In genomic region chr1:24323281-24323680, GRCh38 we compare ENCODE assay signal across 23 cellular contexts. TPM values are rescaled to one million over a fixed set of nuclear protein-coding genes. Genes with fewer than 3 reads are reported as not detected.
DNase-seq lines count a peak whose midpoint lies in the region; ATAC-seq, FAIRE-seq and TF ChIP-seq lines count a peak whose summit lies in the region.
"Had no signal": no experiment of that assay in that cellular context is flagged by ENCODE, and none has a peak within 500 bp of the region (broad histone marks: within the 10 kb centered on the region; RNA-seq: fewer than 3 reads in every experiment).

No MANE protein-coding gene starts in this region.

- H3K9me1 ChIP-seq in K562 (ENCODE audit: control insufficient read depth, insufficient read depth, low read length): no peaks in the 10 kb centered on the region

- DNase-seq in A549 (ENCODE audit: low read depth in 1 of 2, low spot score in 1 of 2) (no peak), LoVo (ENCODE audit: low spot score) (peak; percentile 18), K562 (ENCODE audit: extremely low read depth in 1 of 4, low spot score in 3 of 4) (no peak), left lobe of liver (ENCODE audit: low spot score) (no peak), heart right ventricle (no peak)
- DNase-seq in stimulated activated CD4-positive, alpha-beta T cell treated with anti-CD3 and anti-CD28 coated beads, Interleukin-15, amount 100 ng/mL, for 24 hours: no peak
- DNase-seq in stimulated activated CD4-positive, alpha-beta T cell treated with anti-CD3 and anti-CD28 coated beads, Interleukin-1b, Interleukin-23, amount 100 ng/mL, for 48 hours: no peak
- no peak for DNase-seq in activated CD4-positive, alpha-beta T cell treated with anti-CD3 and anti-CD28 coated beads for 4 hours
- DNase-seq: activated CD4-positive, alpha-beta T cell treated with anti-CD3 and anti-CD28 coated beads for 48 hours; activated gamma-delta T cell treated with Interleukin-2 at 50 U/mL for 16 hours; CD4-positive, CD25-positive, alpha-beta regulatory T cell; effector memory CD4-positive, alpha-beta T cell; MG63; NCI-H1694; NCI-H446; OCI-M1; T-helper 9 cell had no signal

- no TSS peak for BruUV-seq in K562 (replicated peaks; lab: Mats Ljungman, UMichigan)

- TF ChIP-seq EP300 in A549 (IDR thresholded peaks at IDR 0.05) (no peak), K562 (IDR thresholded peaks at IDR 0.05; ENCODE audit: low read length) (no peak)

- no peak overlapping the region for H2AFZ ChIP-seq in K562 (ENCODE audit: low read depth, low read length)

- intact Hi-C loops in K562 (cut with micrococcal nuclease) (no loop called here), heart right ventricle (cut with DNase I) (no loop called here)

- ATAC-seq in A549 (no peak), K562 (no peak), left lobe of liver (peak; percentile 11), heart right ventricle (no peak)
- ATAC-seq: stimulated activated effector memory CD8-positive, alpha-beta T cell treated with anti-CD3 and anti-CD28 coated beads, Interleukin-12 subunit alpha, Interleukin-12 subunit beta, amount 100 ng/mL, for 72 hours had no signal

- CTCF ChIA-PET in A549 (lab: Yijun Ruan, JAX) (interaction anchor here (1.8 kb wide), 1 partner anchor 121 kb away, joined by 5 read pairs; no protein-coding TSS in a partner anchor), K562 (lab: Yijun Ruan, JAX; ENCODE audit: low intra/inter-chr PET ratio) (no interaction called here)

- 93% methylated on average over 2 of the region's 2 CpGs for whole genome bisulfite sequencing in A549 (ENCODE audit: missing lambda C conversion rate)
- WGBS in K562 (ENCODE audit: insufficient coverage, low coverage, missing lambda C conversion rate): 0% methylated on average over 2 of the region's 2 CpGs
- whole genome bisulfite sequencing in heart right ventricle, 2 donors: 96 to 98% methylated on average over 2 of the region's 2 CpGs

- H3K36me3 ChIP-seq in K562 (ENCODE audit: control insufficient read depth, insufficient read depth, low read length) (no peaks in the 10 kb centered on the region), heart right ventricle (no peaks in the 10 kb centered on the region)
- H3K36me3 ChIP-seq: MG63, thoracic aorta had no signal

- POLR2A ChIA-PET in A549 (lab: Yijun Ruan, JAX) (no interaction called here), K562 (lab: Yijun Ruan, JAX) (interaction anchor here (0.9 to 1.2 kb wide), 2 partner anchors 13 to 16 kb away, joined by 3 read pairs; no protein-coding TSS in a partner anchor)

- H3K9me3 ChIP-seq in A549 (no peaks in the 10 kb centered on the region), K562 (replicated peaks; ENCODE audit: control insufficient read depth, insufficient read depth, low read depth, low read length) (no peaks in the 10 kb centered on the region), heart right ventricle (no peaks in the 10 kb centered on the region)
- H3K9me3 ChIP-seq: MG63, thoracic aorta had no signal

- no peak overlapping the region for H3K9ac ChIP-seq in K562 (ENCODE audit: insufficient read depth in 1 of 2, low read depth in 2 of 2, low read length in 2 of 2)

- H3K79me2 ChIP-seq in K562 (ENCODE audit: control insufficient read depth, insufficient read depth, low read length): no peaks in the 10 kb centered on the region

- TF ChIP-seq POLR2A in A549 (IDR thresholded peaks at IDR 0.05; ENCODE audit: low read length): no peak
- no peak for TF ChIP-seq POLR2A in K562 (conservative IDR thresholded peaks at IDR 0.05)

- TF ChIP-seq RAD21 in A549 (conservative IDR thresholded peaks at IDR 0.05 in 1 of 2, IDR thresholded peaks at IDR 0.05 in 1 of 2) (no peak), K562 (CRISPR knock-in tag; conservative IDR thresholded peaks at IDR 0.05 in 1 of 2, IDR thresholded peaks at IDR 0.05 in 1 of 2) (no peak)

- no peak for FAIRE-seq in A549 (lab: Jason Lieb, UNC)
- FAIRE-seq in K562 (lab: Jason Lieb, UNC): no peak

- H3K4me3 ChIP-seq in A549 (no peak overlapping the region), K562 (no peak overlapping the region), heart right ventricle (no peak overlapping the region)
- H3K4me3 ChIP-seq: MG63 had no signal

- peaks cover 13% of the 10 kb centered on the region; the same call in 2 of the 3 replicates for H3K4me1 ChIP-seq in A549
- peaks cover 5 to 15% of the 10 kb centered on the region in 2 experiments; a peak in 3 of 5 replicates for H3K4me1 ChIP-seq in K562 (replicated peaks in 1 of 2; ENCODE audit: control insufficient read depth in 2 of 2, insufficient read depth in 2 of 2, low read length in 2 of 2)
- H3K4me1 ChIP-seq in heart right ventricle: peaks cover 0 to 35% (median 15%) of the 10 kb centered on the region in 9 donors

- in situ Hi-C loops in K562 (cut with MboI): no loop called here

- H4K20me1 ChIP-seq in K562 (replicated peaks; ENCODE audit: control insufficient read depth, insufficient read depth, low read length): peaks cover 30% of the 10 kb centered on the region; the same call in 1 of the 2 replicates

- H3K4me2 ChIP-seq in A549 (no peak overlapping the region), K562 (ENCODE audit: insufficient read depth, low read length) (no peak overlapping the region)

- peaks cover 75 to 82% of the 10 kb centered on the region in 2 experiments for H3K27me3 ChIP-seq in K562 (ENCODE audit: control insufficient read depth in 2 of 2, insufficient read depth in 2 of 2, low read length in 2 of 2)
- peaks cover 0 to 81% (median 43%) of the 10 kb centered on the region in 7 donors for H3K27me3 ChIP-seq in heart right ventricle

- no peak overlapping the region for H3K27ac ChIP-seq in A549
- no peak overlapping the region for H3K27ac ChIP-seq in K562 (ENCODE audit: extremely low read depth, low read depth, low read length)
- H3K27ac ChIP-seq in heart right ventricle: no peak overlapping the region
- H3K27ac ChIP-seq: thoracic aorta had no signal

- TF ChIP-seq CTCF in A549 (IDR thresholded peaks at IDR 0.05) (no peak), K562 (IDR thresholded peaks at IDR 0.05 in 2 of 3, conservative IDR thresholded peaks at IDR 0.05 in 1 of 3; ENCODE audit: insufficient read depth in 2 of 3, low read depth in 1 of 3, low read length in 3 of 3) (no peak), heart right ventricle (IDR thresholded peaks at IDR 0.05) (no peak)

TF ChIP-seq in A549, 52 proteins besides CTCF, POLR2A, EP300 and RAD21:
- TF ChIP-seq KDM5A (IDR thresholded peaks at IDR 0.05): no peak
- TF ChIP-seq, protein P1, sequence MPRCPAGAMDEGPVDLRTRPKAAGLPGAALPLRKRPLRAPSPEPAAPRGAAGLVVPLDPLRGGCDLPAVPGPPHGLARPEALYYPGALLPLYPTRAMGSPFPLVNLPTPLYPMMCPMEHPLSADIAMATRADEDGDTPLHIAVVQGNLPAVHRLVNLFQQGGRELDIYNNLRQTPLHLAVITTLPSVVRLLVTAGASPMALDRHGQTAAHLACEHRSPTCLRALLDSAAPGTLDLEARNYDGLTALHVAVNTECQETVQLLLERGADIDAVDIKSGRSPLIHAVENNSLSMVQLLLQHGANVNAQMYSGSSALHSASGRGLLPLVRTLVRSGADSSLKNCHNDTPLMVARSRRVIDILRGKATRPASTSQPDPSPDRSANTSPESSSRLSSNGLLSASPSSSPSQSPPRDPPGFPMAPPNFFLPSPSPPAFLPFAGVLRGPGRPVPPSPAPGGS (IDR thresholded peaks at IDR 0.05): no peak
- peak; percentile 90 for TF ChIP-seq MAFK (IDR thresholded peaks at IDR 0.05; ENCODE audit: partially characterized antibody)
- no peak for TF ChIP-seq POLR2AphosphoS2 (conservative IDR thresholded peaks at IDR 0.05; ENCODE audit: low read length)

TF ChIP-seq in K562, 482 proteins besides CTCF, POLR2A, EP300 and RAD21 (continues in another document):
- 0 out of 2 replicates have a peak, but pooled peaks have one; percentile 22 for TF ChIP-seq EZH2 (IDR thresholded peaks at IDR 0.05; ENCODE audit: borderline replicate concordance, low read depth, low read length)
- no peak for TF ChIP-seq USF1 (CRISPR knock-in tag; IDR thresholded peaks at IDR 0.05)
- TF ChIP-seq GABPA (tag; conservative IDR thresholded peaks at IDR 0.05; ENCODE audit: low read depth): no peak
- TF ChIP-seq MAFK (IDR thresholded peaks at IDR 0.05; ENCODE audit: low read length): peak; percentile 90
- TF ChIP-seq ZNF316 (IDR thresholded peaks at IDR 0.05): peak; percentile 94

RNA-seq across cellular contexts. Expression of gene GRHL3, which starts 4.1 kb away (rescaled TPM):
- polyA plus RNA-seq in A549 (2011; rRNA removed) (1.6 and 2.5 TPM in 2 replicates), A549 (2017; fragmentation: RNase III; extraction: RNeasy Plus Mini Kit Qiagen cat#74134 plus additional on column Dnase treatment) (0.58 to 0.71 TPM (median 0.59 TPM) in 3 replicates), K562 (2011; rRNA removed) (not detected in 2 replicates), K562 (2014; fragmentation: Illumina TruSeq; extraction: Trizol) (0.04 TPM in 1 of 2 replicates, not detected in the other), K562 (2014; fragmentation: Nextera tagmentation; extraction: Ambion mirVana) (under 1 TPM in 1 of 2 experiments, not detected in 1; 0.01 TPM), K562 (2014; rRNA removed) (0.65 TPM in 1 of 2 replicates, not detected in the other), heart right ventricle (under 1 TPM in 1 of 2 donors, not detected in 1; 0.03 TPM)
- polyA plus RNA-seq in A549 (2012; cell fraction: cytosol; rRNA removed): 1.2 and 1.4 TPM in 2 replicates
- 1.2 and 1.8 TPM in 2 replicates for polyA plus RNA-seq in A549 (2012; cell fraction: nucleus; rRNA removed)
- polyA minus RNA-seq in A549 (2011; rRNA and poly(A)+ RNA removed): 0.68 and 1.2 TPM in 2 replicates
- not detected in 2 replicates for total RNA-seq in K562 (2011; cell fraction: chromatin; rRNA removed; ENCODE audit: low replicate concordance)
- not detected in 2 replicates for total RNA-seq in K562 (2011; cell fraction: nucleolus; rRNA removed)
- not detected in 2 replicates for total RNA-seq in K562 (2011; cell fraction: nucleoplasm; rRNA removed)
- total RNA-seq in K562 (2014; rRNA removed) (not detected in 2 replicates), K562 (2014; rRNA removed; fragmentation: Illumina TruSeq; extraction: Trizol) (not detected in 2 replicates), K562 (2015; rRNA removed; fragmentation: Illumina TruSeq; extraction: Trizol) (not detected in 2 replicates), K562 (2021) (not detected in 2 replicates), left lobe of liver (0.40 TPM), heart right ventricle (not detected)
- not detected in 2 replicates for polyA plus RNA-seq in K562 (2011; cell fraction: cytosol; rRNA removed)
- polyA plus RNA-seq in K562 (2011; cell fraction: nucleus; rRNA removed): not detected in 2 replicates
- 0.13 and 0.35 TPM in 2 replicates for polyA plus RNA-seq in K562 (2012)
- polyA minus RNA-seq in K562 (2011; rRNA and poly(A)+ RNA removed): not detected in 2 replicates
- not detected in 2 replicates for polyA minus RNA-seq in K562 (2011; cell fraction: cytosol; rRNA and poly(A)+ RNA removed)
- not detected in 2 replicates for polyA minus RNA-seq in K562 (2011; cell fraction: nucleus; rRNA and poly(A)+ RNA removed)
- total RNA-seq: cardiac septum; CD4-positive, CD25-positive, alpha-beta regulatory T cell; pulmonary artery endothelial cell; SK-MEL-5 had no signal
- polyA plus RNA-seq: CD4-positive, CD25-positive, alpha-beta regulatory T cell; neural cell had no signal

Comparison
In these comparisons a context has a peak if more than half of its experiments do, and no peak if none do; other contexts are left out.
1. Of the 35 proteins assayed by ChIP-seq in both K562 and A549: peak only in K562: none; only in A549: none; in both: MAFK; in neither: 34.